In genomic region chr14:72920008-72920407, GRCh38 we compare ENCODE assay signal across 1 cellular context.
TF ChIP-seq lines count a peak whose summit lies in the region.

No MANE protein-coding gene starts in this region.

TF ChIP-seq in SK-N-SH, 30 proteins besides CTCF, POLR2A, EP300 and RAD21 (continued from another document):
- TF ChIP-seq IRF3 (IDR thresholded peaks at IDR 0.05; ENCODE audit: low read depth, low read length) = no peak
- no peak for TF ChIP-seq FOSL2 (IDR thresholded peaks at IDR 0.05; ENCODE audit: borderline replicate concordance, low read depth)
- no peak for TF ChIP-seq MAX (IDR thresholded peaks at IDR 0.05; ENCODE audit: low read depth)
- no peak for TF ChIP-seq MXI1 (IDR thresholded peaks at IDR 0.05; ENCODE audit: low read depth, low read length)
- TF ChIP-seq EZH2phosphoT487 (IDR thresholded peaks at IDR 0.05; ENCODE audit: borderline replicate concordance, low read depth) = no peak
- TF ChIP-seq TEAD4 (IDR thresholded peaks at IDR 0.05; ENCODE audit: borderline replicate concordance, insufficient read depth) = no peak
- TF ChIP-seq RCOR1 (IDR thresholded peaks at IDR 0.05; ENCODE audit: low read length) = no peak
- TF ChIP-seq TCF12 (IDR thresholded peaks at IDR 0.05) = no peak
- no peak for TF ChIP-seq PBX3 (IDR thresholded peaks at IDR 0.05)
- no peak for TF ChIP-seq JUND (IDR thresholded peaks at IDR 0.05)
